Comparison of ENCODE assay signal across 8 cellular contexts in the genomic region with DNA sequence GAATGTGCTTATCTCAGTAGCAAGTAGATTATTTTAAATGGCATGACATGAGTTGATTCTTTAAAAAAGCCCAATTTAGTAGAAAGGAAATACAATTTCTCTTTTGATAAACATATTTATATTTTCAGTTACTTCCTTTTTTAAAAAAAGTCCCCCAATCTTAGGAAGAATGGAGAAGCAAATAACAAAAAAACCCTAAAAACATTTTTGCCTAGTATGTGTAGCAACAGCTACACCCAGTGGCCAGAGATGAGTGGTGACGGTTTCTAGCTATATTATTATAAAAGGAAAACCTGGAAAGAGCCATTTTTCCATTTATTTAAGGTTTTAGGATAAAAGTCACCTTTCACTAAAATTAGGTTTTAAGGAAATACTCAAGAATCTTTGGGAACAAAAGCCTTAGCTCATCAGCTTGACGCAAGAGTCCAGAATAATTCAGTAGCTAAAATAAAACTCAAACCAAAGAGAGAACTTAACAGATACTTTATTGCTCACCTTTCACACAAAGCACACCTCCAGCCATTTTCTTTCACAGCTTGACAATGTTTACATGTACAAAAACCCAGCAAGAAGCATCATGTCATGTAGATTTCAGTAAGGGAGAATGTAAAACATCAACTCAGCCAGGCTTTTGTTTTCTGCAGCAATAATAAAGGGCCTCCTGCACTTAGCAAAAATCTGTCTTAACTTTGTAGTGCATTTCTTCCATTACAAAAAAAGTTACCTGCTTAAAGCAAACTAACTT. TPM values are rescaled to one million over a fixed set of nuclear protein-coding genes. Genes with fewer than 3 reads are reported as not detected.
DNase-seq lines count a peak whose midpoint lies in the region; ATAC-seq and TF ChIP-seq lines count a peak whose summit lies in the region.

No MANE protein-coding gene starts in this region.

- peaks cover 63% of the 10 kb centered on the region for H3K36me3 ChIP-seq in OCI-LY7 (ENCODE audit: insufficient read depth, low read length)
- peaks cover 50% of the 10 kb centered on the region for H3K36me3 ChIP-seq in lower lobe of right lung

- CTCF ChIA-PET in OCI-LY7 (lab: Charles Lee; ENCODE audit: unreplicated experiment), result interaction anchor here (0.9 kb wide), 1 partner anchor 107 kb away, joined by 3 read pairs; a partner anchor contains a TSS

- peak; percentile 75 for ATAC-seq in HG02798 (IDR thresholded peaks at IDR 0.05; ENCODE audit: poor library complexity, unreplicated experiment)
- peak in 1 of 2 donors; percentile 58 for ATAC-seq in lower lobe of right lung
- ATAC-seq in HG02763 (IDR thresholded peaks at IDR 0.05; ENCODE audit: unreplicated experiment), result no peak

- TF ChIP-seq CTCF in OCI-LY7 (conservative IDR thresholded peaks at IDR 0.05; ENCODE audit: low read length) (peak; percentile 99), chondrocyte (IDR thresholded peaks at IDR 0.05) (peak; percentile 97), lower lobe of right lung (IDR thresholded peaks at IDR 0.05) (peak; percentile 77)

- no peak overlapping the region for H3K4me3 Mint-ChIP-seq in chondrocyte (ENCODE audit: unreplicated experiment)

- no peak overlapping the region for H3K4me2 ChIP-seq in OCI-LY7 (ENCODE audit: low read length)

- no peak overlapping the region for H3K27ac Mint-ChIP-seq in chondrocyte (ENCODE audit: unreplicated experiment)

- H3K4me1 Mint-ChIP-seq in chondrocyte (ENCODE audit: low read depth), result peaks cover 30% of the 10 kb centered on the region

- POLR2A ChIA-PET in OCI-LY7 (lab: Charles Lee), result interaction anchor here (0.7 to 1.4 kb wide), 6 partner anchors 9 to 103 kb away, joined by 3 to 7 read pairs (median 3); a partner anchor contains a TSS

- H3K27ac ChIP-seq in OCI-LY7 (ENCODE audit: low read depth, low read length, poor library complexity, severe bottlenecking) (no peak overlapping the region), lower lobe of right lung (no peak overlapping the region)

- H3K27me3 ChIP-seq in lower lobe of right lung (ENCODE audit: low read depth), result no peaks in the 10 kb centered on the region

- no peaks in the 10 kb centered on the region for H3K9me2 ChIP-seq in OCI-LY7 (ENCODE audit: insufficient read depth, low read length)

- no peaks in the 10 kb centered on the region for H3K79me2 ChIP-seq in OCI-LY7 (ENCODE audit: insufficient read depth, low read depth, low read length)

- H3K9me3 ChIP-seq in OCI-LY7 (ENCODE audit: low read length) (no peaks in the 10 kb centered on the region), lower lobe of right lung (no peaks in the 10 kb centered on the region)

- no peaks in the 10 kb centered on the region for H3K27me3 Mint-ChIP-seq in chondrocyte (ENCODE audit: low read depth)

- no peak overlapping the region for H3K4me3 ChIP-seq in OCI-LY7 (ENCODE audit: low read depth, low read length, poor library complexity, severe bottlenecking)
- H3K4me3 ChIP-seq in lower lobe of right lung, result no peak overlapping the region

- BruUV-seq in OCI-LY7 (replicated peaks; lab: Mats Ljungman, UMichigan), result no TSS peak

- intact Hi-C loops in OCI-LY7 (cut with micrococcal nuclease; ENCODE audit: unreplicated experiment) (loop anchor here (1.0 to 10.0 kb wide), 3 partner anchors 107 to 811 kb away; a partner anchor contains a TSS), lower lobe of right lung (cut with DNase I) (no loop called here)

- no peak overlapping the region for H2AFZ ChIP-seq in OCI-LY7 (ENCODE audit: low read length)

- no peaks in the 10 kb centered on the region for H3K9me3 Mint-ChIP-seq in chondrocyte (ENCODE audit: low read depth)

- no peaks in the 10 kb centered on the region; the same call in 1 of the 2 replicates for H4K20me1 ChIP-seq in OCI-LY7 (ENCODE audit: insufficient read depth, low read length)

- DNase-seq in stimulated activated naive CD4-positive, alpha-beta T cell (lab: John Stamatoyannopoulos, UW), result peak in 4 of 6 experiments; percentile 2 to 53 (median 23)
- DNase-seq in stimulated activated naive CD4-positive, alpha-beta T cell treated with Interleukin-2 at 50 U/mL for 16 hours (lab: John Stamatoyannopoulos, UW), result no peak
- DNase-seq in OCI-LY7 (ENCODE audit: low spot score), result peak; percentile 53
- no peak for DNase-seq in chondrocyte (ENCODE audit: low spot score)
- no peak for DNase-seq in lower lobe of right lung
- no peak for DNase-seq in stimulated activated CD4-positive, alpha-beta T cell treated with anti-CD3 and anti-CD28 coated beads, Interleukin-1b, Interleukin-23, amount 100 ng/mL, for 48 hours

- H3K36me3 Mint-ChIP-seq in chondrocyte (ENCODE audit: low read depth), result peaks cover 26% of the 10 kb centered on the region

- H3K4me1 ChIP-seq in OCI-LY7 (ENCODE audit: insufficient read depth, low read length, poor library complexity, severe bottlenecking), result peaks cover 3% of the 10 kb centered on the region
- peaks cover 16% of the 10 kb centered on the region for H3K4me1 ChIP-seq in lower lobe of right lung

RNA-seq across cellular contexts. Expression of a gene that starts 15.7 kb away (rescaled TPM):
- total RNA-seq in OCI-LY7 (2014; rRNA removed; shearing (Covaris generic)), result 33.2 and 35.7 TPM in 2 replicates
- 53.7 and 55.6 TPM in 2 replicates for total RNA-seq in OCI-LY7 (2022)
- 95.2 to 117 TPM (median 103 TPM) in 3 replicates for total RNA-seq in chondrocyte
- 40.4 TPM for total RNA-seq in lower lobe of right lung

Comparison
In these comparisons a context has a peak if more than half of its experiments do, and no peak if none do; other contexts are left out.
1. DNase-seq: peak in stimulated activated naive CD4-positive, alpha-beta T cell (4 of 6) and OCI-LY7 (single experiment); none in stimulated activated naive CD4-positive, alpha-beta T cell treated with Interleukin-2 at 50 U/mL for 16 hours (single experiment), chondrocyte (single experiment), lower lobe of right lung (single experiment) and stimulated activated CD4-positive, alpha-beta T cell treated with anti-CD3 and anti-CD28 coated beads, Interleukin-1b, Interleukin-23, amount 100 ng/mL, for 48 hours (single experiment).
2. Peak in every context shown above with its lines, with median percentiles within 50 percentile points of each other: CTCF ChIP-seq.